8 cellular contexts compared by ENCODE assay signal in genomic region chr7:8295638-8296361, GRCh38. TPM values are rescaled to one million over a fixed set of nuclear protein-coding genes. Genes with fewer than 3 reads are reported as not detected.
DNase-seq lines count a peak whose midpoint lies in the region; ATAC-seq and TF ChIP-seq lines count a peak whose summit lies in the region.

No MANE protein-coding gene starts in this region.

- WGBS in liver: 36% methylated on average over 6 of the region's 6 CpGs
- WGBS in testis, 2 donors: 58 to 64% methylated on average over 6 of the region's 6 CpGs

- H3K9ac ChIP-seq in liver (ENCODE audit: low read depth in 1 of 2, low read length in 2 of 2): no peak overlapping the region

- POLR2A ChIA-PET in CD8-positive, alpha-beta T cell (lab: Charles Lee): no interaction called here

- intact Hi-C loops in CD8-positive, alpha-beta T cell (cut with DNase I, micrococcal nuclease): loop anchor here (1.0 to 10.0 kb wide), 9 partner anchors 81 to 1778 kb away; no protein-coding TSS in a partner anchor
- intact Hi-C loops in testis (cut with DNase I; ENCODE audit: low total_unique reads): no loop called here

- H3K36me3 ChIP-seq in CD8-positive, alpha-beta T cell (ENCODE audit: insufficient read depth, low read length): no peaks in the 10 kb centered on the region
- H3K36me3 ChIP-seq in liver (ENCODE audit: control insufficient read depth in 4 of 4, insufficient read depth in 3 of 4, low read depth in 1 of 4, low read length in 3 of 4) (no peaks in the 10 kb centered on the region), testis (ENCODE audit: low read depth, missing control alignments) (no peaks in the 10 kb centered on the region)

- H3K36me3 Mint-ChIP-seq in CD8-positive, alpha-beta T cell: no peaks in the 10 kb centered on the region

- H3K27me3 Mint-ChIP-seq in CD8-positive, alpha-beta T cell (ENCODE audit: low read depth): peaks cover 11% of the 10 kb centered on the region

- peak in 4 of 7 experiments; percentile 7 to 24 (median 17) for DNase-seq in CD8-positive, alpha-beta T cell
- DNase-seq in NCI-H1436 treated with DMSO at 0.1 percent for 48 hours (lab: John Stamatoyannopoulos, UW): peak; percentile 91
- DNase-seq in dedifferentiated amniotic fluid mesenchymal stem cell (ENCODE audit: extremely low spot score): peak; percentile 89
- peak; percentile 44 for DNase-seq in testis

- peak; percentile 78 for ATAC-seq in CD8-positive, alpha-beta T cell
- ATAC-seq in GM18858 (IDR thresholded peaks at IDR 0.05; ENCODE audit: unreplicated experiment): peak; percentile 99
- peak; percentile 99 for ATAC-seq in HG02973 (IDR thresholded peaks at IDR 0.05; ENCODE audit: unreplicated experiment)
- peak; percentile 98 for ATAC-seq in SK-N-SH treated with all-trans-retinoic acid at 6 μM for 48 hours

- no peak overlapping the region for H3K4me3 ChIP-seq in CD8-positive, alpha-beta T cell (ENCODE audit: low read depth, low read length)
- H3K4me3 ChIP-seq in liver (ENCODE audit: low read depth in 1 of 3, low read length in 3 of 3): no peak overlapping the region
- no peak overlapping the region for H3K4me3 ChIP-seq in testis

- no peak for TF ChIP-seq POLR2A in testis (IDR thresholded peaks at IDR 0.05)

- H3K4me1 ChIP-seq in CD8-positive, alpha-beta T cell (ENCODE audit: insufficient read depth, low read length): no peaks in the 10 kb centered on the region
- H3K4me1 ChIP-seq in liver (ENCODE audit: control insufficient read depth in 4 of 4, insufficient read depth in 4 of 4, low read length in 3 of 4) (no peaks in the 10 kb centered on the region), testis (no peaks in the 10 kb centered on the region)

- H3K9me3 Mint-ChIP-seq in CD8-positive, alpha-beta T cell: no peaks in the 10 kb centered on the region

- peak; percentile 97 to 98 for TF ChIP-seq RAD21 in liver (IDR thresholded peaks at IDR 0.05)

- CTCF ChIA-PET in CD8-positive, alpha-beta T cell (lab: Charles Lee): interaction anchor here (1.0 to 2.6 kb wide), 15 partner anchors 9 to 1242 kb away, joined by 3 to 11 read pairs (median 4); no protein-coding TSS in a partner anchor

- peak; percentile 67 for TF ChIP-seq CTCF in CD8-positive, alpha-beta T cell (IDR thresholded peaks at IDR 0.05)
- peak; percentile 86 for TF ChIP-seq CTCF in liver (IDR thresholded peaks at IDR 0.05; ENCODE audit: low read depth, low read length, missing input control)
- peak in 2 of 3 experiments; percentile 52 to 60 for TF ChIP-seq CTCF in testis (IDR thresholded peaks at IDR 0.05)

- H3K9me3 ChIP-seq in CD8-positive, alpha-beta T cell (ENCODE audit: low read length): no peaks in the 10 kb centered on the region
- H3K9me3 ChIP-seq in liver (ENCODE audit: control insufficient read depth in 4 of 4, low read length in 3 of 4) (no peaks in the 10 kb centered on the region), testis (no peaks in the 10 kb centered on the region)

- H3K4me3 Mint-ChIP-seq in CD8-positive, alpha-beta T cell: no peak overlapping the region

- H3K27ac ChIP-seq in CD8-positive, alpha-beta T cell (ENCODE audit: low read depth, low read length): no peak overlapping the region
- H3K27ac ChIP-seq in liver (ENCODE audit: low read depth in 1 of 2, low read length in 2 of 2) (no peak overlapping the region), testis (no peak overlapping the region)

- H3K27ac Mint-ChIP-seq in CD8-positive, alpha-beta T cell: no peak overlapping the region

- H3K27me3 ChIP-seq in CD8-positive, alpha-beta T cell (ENCODE audit: insufficient read depth, low read length): no peaks in the 10 kb centered on the region
- H3K27me3 ChIP-seq in liver (ENCODE audit: control insufficient read depth in 4 of 4, insufficient read depth in 4 of 4, low read length in 3 of 4) (no peaks in the 10 kb centered on the region), testis (no peaks in the 10 kb centered on the region)

- H3K4me1 Mint-ChIP-seq in CD8-positive, alpha-beta T cell (ENCODE audit: low read depth): no peaks in the 10 kb centered on the region

TF ChIP-seq in SK-N-SH treated with all-trans-retinoic acid at 6 μM for 48 hours, 23 proteins besides CTCF, POLR2A, EP300 and RAD21 (continues in another document):
- 0 out of 2 replicates have a peak, but pooled peaks have one; percentile 4 for TF ChIP-seq ZNF8 (CRISPR knock-in tag; IDR thresholded peaks at IDR 0.05)
- TF ChIP-seq CREB5 (CRISPR knock-in tag; IDR thresholded peaks at IDR 0.05; ENCODE audit: low read depth): no peak
- TF ChIP-seq RARB (CRISPR knock-in tag; IDR thresholded peaks at IDR 0.05): no peak
- TF ChIP-seq ZFP30 (CRISPR knock-in tag; IDR thresholded peaks at IDR 0.05): 0 out of 2 replicates have a peak, but pooled peaks have one; percentile 56
- TF ChIP-seq TCF4 (CRISPR knock-in tag; IDR thresholded peaks at IDR 0.05; ENCODE audit: borderline replicate concordance): no peak
- TF ChIP-seq ZC3H10 (CRISPR knock-in tag; IDR thresholded peaks at IDR 0.05): no peak
- no peak for TF ChIP-seq POU6F1 (CRISPR knock-in tag; IDR thresholded peaks at IDR 0.05; ENCODE audit: borderline replicate concordance, low read depth)

TF ChIP-seq in liver, 16 proteins besides CTCF, POLR2A, EP300 and RAD21:
- peak in 1 of 2 donors; percentile 11 for TF ChIP-seq JUND (IDR thresholded peaks at IDR 0.05)
- no peak for TF ChIP-seq EGR1 (IDR thresholded peaks at IDR 0.05; ENCODE audit: low read depth in 2 of 2)
- TF ChIP-seq NR2F2 (IDR thresholded peaks at IDR 0.05): no peak
- no peak for TF ChIP-seq SP1 (IDR thresholded peaks at IDR 0.05)
- TF ChIP-seq YY1 (IDR thresholded peaks at IDR 0.05): peak; percentile 97
- TF ChIP-seq ATF3 (IDR thresholded peaks at IDR 0.05): no peak
- peak; percentile 27 for TF ChIP-seq FOXA2 (IDR thresholded peaks at IDR 0.05)
- peak; percentile 33 for TF ChIP-seq FOXA1 (IDR thresholded peaks at IDR 0.05)

RNA-seq across cellular contexts. Expression of gene ICA1, which starts 33.8 kb away (rescaled TPM):
- total RNA-seq in CD8-positive, alpha-beta T cell: under 1 TPM in 1 of 2 experiments, not detected in 1; 0.87 TPM
- total RNA-seq in liver (10 to 100 TPM in 1 of 2 donors, 1 to 10 TPM in 1; 3.5 to 12.7 TPM), testis (10 to 100 TPM; 33.6 to 76.1 TPM)
- polyA plus RNA-seq in liver (10 to 100 TPM in 1 of 2 donors, 1 to 10 TPM in 1; 1.4 to 22.7 TPM), testis (ENCODE audit: insufficient read depth, low read depth, low replicate concordance) (90.3 TPM)

Comparison
In these comparisons a context has a peak if more than half of its experiments do, and no peak if none do; other contexts are left out.
1. DNase-seq: peak in every context shown above with its lines; median percentile 91 in NCI-H1436 treated with DMSO at 0.1 percent for 48 hours; 89 in dedifferentiated amniotic fluid mesenchymal stem cell; 44 in testis; 17 in CD8-positive, alpha-beta T cell.